8 cellular contexts compared by ENCODE assay signal in genomic region chr6:145963216-145964068, GRCh38. TPM values are rescaled to one million over a fixed set of nuclear protein-coding genes. Genes with fewer than 3 reads are reported as not detected.
A peak's percentile ranks its signal among the peaks of the same experiment; 100 is the strongest.
DNase-seq lines count a peak whose midpoint lies in the region; ATAC-seq and TF ChIP-seq lines count a peak whose summit lies in the region.

No MANE protein-coding gene starts in this region.

- H3K36me3 ChIP-seq in BE2C (no peaks in the 10 kb centered on the region), heart right ventricle (no peaks in the 10 kb centered on the region), urinary bladder (ENCODE audit: insufficient read depth) (no peaks in the 10 kb centered on the region)

- peaks cover 47% of the 10 kb centered on the region for H3K4me1 Mint-ChIP-seq in activated naive CD8-positive, alpha-beta T cell treated with anti-CD3 and anti-CD28 coated beads for 36 hours
- H3K4me1 Mint-ChIP-seq in progenitor cell of endocrine pancreas (ENCODE audit: low read depth): peaks cover 36% of the 10 kb centered on the region

- no peaks in the 10 kb centered on the region for H3K27me3 Mint-ChIP-seq in activated naive CD8-positive, alpha-beta T cell treated with anti-CD3 and anti-CD28 coated beads for 36 hours
- H3K27me3 Mint-ChIP-seq in progenitor cell of endocrine pancreas: no peaks in the 10 kb centered on the region

- H3K9me3 ChIP-seq in BE2C: no peaks in the 10 kb centered on the region
- H3K9me3 ChIP-seq in heart right ventricle: no peaks in the 10 kb centered on the region

- H3K36me3 Mint-ChIP-seq in activated naive CD8-positive, alpha-beta T cell treated with anti-CD3 and anti-CD28 coated beads for 36 hours: peaks cover 13% of the 10 kb centered on the region
- peaks cover 1% of the 10 kb centered on the region for H3K36me3 Mint-ChIP-seq in progenitor cell of endocrine pancreas (ENCODE audit: insufficient read depth)

- H3K27me3 ChIP-seq in BE2C (no peaks in the 10 kb centered on the region), heart right ventricle (no peaks in the 10 kb centered on the region)

- no peaks in the 10 kb centered on the region for H3K9me3 Mint-ChIP-seq in activated naive CD8-positive, alpha-beta T cell treated with anti-CD3 and anti-CD28 coated beads for 36 hours
- no peaks in the 10 kb centered on the region for H3K9me3 Mint-ChIP-seq in progenitor cell of endocrine pancreas (ENCODE audit: low read depth)

- H3K4me3 Mint-ChIP-seq in activated naive CD8-positive, alpha-beta T cell treated with anti-CD3 and anti-CD28 coated beads for 36 hours: peak overlapping the region; percentile 95
- peak overlapping the region; percentile 99 for H3K4me3 Mint-ChIP-seq in progenitor cell of endocrine pancreas (ENCODE audit: low read depth)

- intact Hi-C loops in heart right ventricle (cut with DNase I): loop anchor here in 7 of 10 donors (5.0 to 10.0 kb wide), 5 partner anchors 149 to 581 kb away; partner anchors contain the start of genes EPM2A (in 3 of the 7), FBXO30 (in 2 of the 7) and RAB32 (in 2 of the 7)

- ATAC-seq in GM19351 (IDR thresholded peaks at IDR 0.05; ENCODE audit: unreplicated experiment) (peak; percentile 27), HG03460 (IDR thresholded peaks at IDR 0.05; ENCODE audit: unreplicated experiment) (peak; percentile 36), heart right ventricle (peak; percentile 39 to 72 (median 60))

- TF ChIP-seq CTCF in BE2C (IDR thresholded peaks at IDR 0.05; ENCODE audit: low read depth, low read length): no peak
- no peak for TF ChIP-seq CTCF in heart right ventricle (IDR thresholded peaks at IDR 0.05)
- TF ChIP-seq CTCF in progenitor cell of endocrine pancreas (IDR thresholded peaks at IDR 0.05; ENCODE audit: unreplicated experiment): no peak

- peak overlapping the region; percentile 91 for H3K27ac Mint-ChIP-seq in activated naive CD8-positive, alpha-beta T cell treated with anti-CD3 and anti-CD28 coated beads for 36 hours
- peak overlapping the region; percentile 98 for H3K27ac Mint-ChIP-seq in progenitor cell of endocrine pancreas

- H3K4me3 ChIP-seq in BE2C (ENCODE audit: low read depth, low read length) (peak overlapping the region; percentile 89), heart right ventricle (peak overlapping the region; percentile 48 to 96 (median 84)), urinary bladder (ENCODE audit: low read depth, low read length) (peak overlapping the region; percentile 89)

- DNase-seq in BE2C: peak; percentile 56
- peak; percentile 56 for DNase-seq in RPMI7951 (ENCODE audit: low read depth)
- DNase-seq in activated naive CD8-positive, alpha-beta T cell treated with anti-CD3 and anti-CD28 coated beads for 36 hours: peak; percentile 51
- DNase-seq in heart right ventricle: peak in 1 of 2 donors; percentile 58
- peak; percentile 24 for DNase-seq in progenitor cell of endocrine pancreas (ENCODE audit: low spot score, unreplicated experiment)

- H3K4me1 ChIP-seq in BE2C (no peaks in the 10 kb centered on the region; the same call in 1 of the 2 replicates), heart right ventricle (peaks cover 0 to 45% (median 37%) of the 10 kb centered on the region in 9 donors), urinary bladder (ENCODE audit: insufficient read depth) (no peaks in the 10 kb centered on the region)

- H3K27ac ChIP-seq in heart right ventricle (peak overlapping the region; percentile 62 to 93 (median 92)), urinary bladder (ENCODE audit: low read depth) (peak overlapping the region; percentile 90)

- 0% methylated on average over 44 of the region's 44 CpGs for WGBS in heart right ventricle, 2 donors
- WGBS in urinary bladder: under 1% methylated on average over 44 of the region's 44 CpGs

RNA-seq across cellular contexts. Expression of gene SHPRH, which starts 0.7 kb away (rescaled TPM):
- polyA plus RNA-seq in BE2C (2012; ENCODE audit: insufficient read depth, insufficient read length, low read depth): 7.1 TPM
- 8.3 and 10.5 TPM in 2 replicates for total RNA-seq in RPMI7951 (2014; rRNA removed; shearing (Covaris generic))
- total RNA-seq in activated naive CD8-positive, alpha-beta T cell treated with anti-CD3 and anti-CD28 coated beads for 36 hours: 10 to 100 TPM; 11.3 to 11.9 TPM
- total RNA-seq in heart right ventricle (10 to 100 TPM in 4 of 10 donors, 1 to 10 TPM in 6; 9.1 to 12.1 (median 9.5) TPM), progenitor cell of endocrine pancreas (47.0 and 50.1 TPM in 2 replicates), urinary bladder (82.9 TPM)
- polyA plus RNA-seq in heart right ventricle (1 to 10 TPM; 1.9 to 8.8 TPM), urinary bladder (7.0 TPM)
